ENCODE assay signal across 8 cellular contexts in the genomic region with DNA sequence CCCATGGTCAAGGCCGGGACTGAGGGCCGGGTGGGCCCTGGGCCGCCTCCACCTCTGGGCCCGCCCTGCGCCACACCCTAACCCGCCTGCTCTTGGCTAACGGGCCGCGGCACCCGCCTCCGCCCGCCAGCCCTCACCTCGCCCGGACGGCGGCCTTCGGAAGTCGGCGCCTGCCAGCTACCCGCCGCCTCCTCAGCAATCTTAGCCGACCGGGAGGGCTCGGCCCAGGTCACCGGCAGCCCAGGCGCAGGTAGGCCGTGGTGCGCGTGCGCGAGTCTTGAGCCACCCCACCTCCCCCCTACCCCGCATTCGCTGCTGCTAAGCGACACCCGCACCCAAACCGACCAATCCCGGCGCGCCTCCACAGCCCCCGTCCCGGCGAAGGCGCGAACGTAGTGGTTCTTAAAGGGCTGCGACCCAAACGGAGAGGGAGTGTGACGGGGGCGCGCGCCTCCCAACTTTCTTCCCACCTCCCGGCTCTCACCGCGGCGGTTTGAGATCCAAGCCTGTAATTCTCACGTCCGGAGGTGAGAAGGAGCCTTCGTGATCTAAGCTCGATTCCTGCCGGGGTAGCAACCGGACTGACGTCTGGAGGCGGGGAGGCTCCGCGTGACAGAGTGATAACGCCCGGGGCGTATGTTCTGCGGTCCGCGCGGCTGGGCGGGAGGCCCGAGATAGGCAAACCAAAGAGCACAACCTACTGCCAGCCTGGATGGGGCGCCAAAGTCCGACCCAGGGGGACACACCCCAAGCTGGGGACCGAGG. TPM values are rescaled to one million over a fixed set of nuclear protein-coding genes. Genes with fewer than 3 reads are reported as not detected.
DNase-seq lines count a peak whose midpoint lies in the region; TF ChIP-seq lines count a peak whose summit lies in the region.

Gene SEC22C (minus strand): TSS at position 259 of the 765 bp plus-strand sequence. CDS start 12,921 bp downstream, outside the sequence.

- peaks cover 35% of the 10 kb centered on the region for H3K36me3 Mint-ChIP-seq in activated T-helper 2 cell treated with anti-CD3 and anti-CD28 coated beads, Interferon-gamma antibody, Interleukin-2, Interleukin-4, amounts not matched to agents 10 μg/mL and 5 μg/mL and 100 μg/mL, durations not matched to agents 14 hours and 24 hours and 36 hours (ENCODE audit: low read depth)
- H3K36me3 Mint-ChIP-seq in nephron (ENCODE audit: low read depth) = peaks cover 21% of the 10 kb centered on the region
- peaks cover 12% of the 10 kb centered on the region for H3K36me3 Mint-ChIP-seq in stimulated activated naive CD8-positive, alpha-beta T cell treated with anti-CD3 and anti-CD28 coated beads, Interleukin-15, Interleukin-2, amounts not matched to agents 100 ng/mL and 50 ng/mL, for 24 hours (ENCODE audit: low read depth)

- peak within 1 kb of the TSS; percentile 90 for H3K27ac Mint-ChIP-seq in activated T-helper 2 cell treated with anti-CD3 and anti-CD28 coated beads, Interferon-gamma antibody, Interleukin-2, Interleukin-4, amounts not matched to agents 10 μg/mL and 5 μg/mL and 100 μg/mL, durations not matched to agents 14 hours and 24 hours and 36 hours
- peak within 1 kb of the TSS; percentile 56 to 90 (median 89) for H3K27ac Mint-ChIP-seq in nephron
- H3K27ac Mint-ChIP-seq in stimulated activated naive CD8-positive, alpha-beta T cell treated with anti-CD3 and anti-CD28 coated beads, Interleukin-15, Interleukin-2, amounts not matched to agents 100 ng/mL and 50 ng/mL, for 24 hours = peak within 1 kb of the TSS; percentile 81

- peak within 1 kb of the TSS; percentile 77 for H3K4me3 ChIP-seq in GM23248

- intact Hi-C loops in activated T-helper 2 cell treated with anti-CD3 and anti-CD28 coated beads, Interferon-gamma antibody, Interleukin-2, Interleukin-4, amounts not matched to agents 10 μg/mL and 5 μg/mL and 100 μg/mL, durations not matched to agents 14 hours and 24 hours and 36 hours (cut with micrococcal nuclease) = loop anchor here (1.0 to 2.0 kb wide), 5 partner anchors 8 to 191 kb away; partner anchors contain the start of genes CCDC13, NKTR and SS18L2

- H3K36me3 ChIP-seq in GM23248 (ENCODE audit: low read depth) = no peaks in the 10 kb centered on the region; the same call in 1 of the 2 replicates

- H3K27ac ChIP-seq in GM23248 (peak within 1 kb of the TSS; percentile 68), RWPE1 (peak within 1 kb of the TSS; percentile 95)

- no peaks in the 10 kb centered on the region for H3K27me3 ChIP-seq in GM23248 (replicated peaks; ENCODE audit: insufficient read depth)

- no peaks in the 10 kb centered on the region for H3K9me3 Mint-ChIP-seq in activated T-helper 2 cell treated with anti-CD3 and anti-CD28 coated beads, Interferon-gamma antibody, Interleukin-2, Interleukin-4, amounts not matched to agents 10 μg/mL and 5 μg/mL and 100 μg/mL, durations not matched to agents 14 hours and 24 hours and 36 hours
- peaks cover 4% of the 10 kb centered on the region for H3K9me3 Mint-ChIP-seq in nephron
- no peaks in the 10 kb centered on the region for H3K9me3 Mint-ChIP-seq in stimulated activated naive CD8-positive, alpha-beta T cell treated with anti-CD3 and anti-CD28 coated beads, Interleukin-15, Interleukin-2, amounts not matched to agents 100 ng/mL and 50 ng/mL, for 24 hours

- CTCF ChIA-PET in RWPE1 (lab: Yijun Ruan, JAX) = no interaction called here

- whole genome bisulfite sequencing in GM23248 (ENCODE audit: low coverage in 1 of 2, low lambda C conversion rate in 2 of 2, missing lambda C conversion rate in 2 of 2), 2 experiments = 1 to 2% methylated on average over 49 to 66 of the region's 77 CpGs

- peaks cover 47% of the 10 kb centered on the region for H3K4me1 Mint-ChIP-seq in activated T-helper 2 cell treated with anti-CD3 and anti-CD28 coated beads, Interferon-gamma antibody, Interleukin-2, Interleukin-4, amounts not matched to agents 10 μg/mL and 5 μg/mL and 100 μg/mL, durations not matched to agents 14 hours and 24 hours and 36 hours (ENCODE audit: low read depth)
- H3K4me1 Mint-ChIP-seq in nephron = peaks cover 28% of the 10 kb centered on the region
- peaks cover 50% of the 10 kb centered on the region for H3K4me1 Mint-ChIP-seq in stimulated activated naive CD8-positive, alpha-beta T cell treated with anti-CD3 and anti-CD28 coated beads, Interleukin-15, Interleukin-2, amounts not matched to agents 100 ng/mL and 50 ng/mL, for 24 hours (ENCODE audit: low read depth)

- POLR2A ChIA-PET in RWPE1 (lab: Yijun Ruan, JAX; ENCODE audit: low non-redundant PET) = no interaction called here

- H3K9ac ChIP-seq in GM23248 = peak within 1 kb of the TSS; percentile 91

- in situ Hi-C loops in GM23248 (cut with MboI) = no loop called here

- no peaks in the 10 kb centered on the region for H3K9me3 ChIP-seq in GM23248 (ENCODE audit: low read depth)

- TF ChIP-seq CTCF in RWPE1 (conservative IDR thresholded peaks at IDR 0.05; ENCODE audit: low read depth) (peak; percentile 43), nephron (IDR thresholded peaks at IDR 0.05; ENCODE audit: unreplicated experiment in 3 of 3) (no peak)

- peak within 1 kb of the TSS; percentile 93 for H3K4me3 Mint-ChIP-seq in activated T-helper 2 cell treated with anti-CD3 and anti-CD28 coated beads, Interferon-gamma antibody, Interleukin-2, Interleukin-4, amounts not matched to agents 10 μg/mL and 5 μg/mL and 100 μg/mL, durations not matched to agents 14 hours and 24 hours and 36 hours (ENCODE audit: low read depth)
- peak within 1 kb of the TSS; percentile 94 to 95 (median 95) for H3K4me3 Mint-ChIP-seq in nephron
- H3K4me3 Mint-ChIP-seq in stimulated activated naive CD8-positive, alpha-beta T cell treated with anti-CD3 and anti-CD28 coated beads, Interleukin-15, Interleukin-2, amounts not matched to agents 100 ng/mL and 50 ng/mL, for 24 hours = peak within 1 kb of the TSS; percentile 84

- H4K20me1 ChIP-seq in GM23248 (ENCODE audit: insufficient read depth) = no peaks in the 10 kb centered on the region

- H2AFZ ChIP-seq in GM23248 = peak within 1 kb of the TSS; percentile 78

- H3K27me3 Mint-ChIP-seq in activated T-helper 2 cell treated with anti-CD3 and anti-CD28 coated beads, Interferon-gamma antibody, Interleukin-2, Interleukin-4, amounts not matched to agents 10 μg/mL and 5 μg/mL and 100 μg/mL, durations not matched to agents 14 hours and 24 hours and 36 hours (ENCODE audit: low read depth) = no peaks in the 10 kb centered on the region
- H3K27me3 Mint-ChIP-seq in nephron (ENCODE audit: low read depth) = no peaks in the 10 kb centered on the region
- H3K27me3 Mint-ChIP-seq in stimulated activated naive CD8-positive, alpha-beta T cell treated with anti-CD3 and anti-CD28 coated beads, Interleukin-15, Interleukin-2, amounts not matched to agents 100 ng/mL and 50 ng/mL, for 24 hours = no peaks in the 10 kb centered on the region

- DNase-seq in EH (ENCODE audit: low read depth) (peak; percentile 92), GM23248 (peak; percentile 97), Kasumi-1 (lab: John Stamatoyannopoulos, UW) (peak; percentile 92 to 93), RWPE1 (ENCODE audit: low spot score) (peak; percentile 99), fibroblast of peridontal ligament (ENCODE audit: extremely low read depth) (peak; percentile 83)
- DNase-seq in activated T-helper 2 cell treated with anti-CD3 and anti-CD28 coated beads, Interferon-gamma antibody, Interleukin-2, Interleukin-4, amounts not matched to agents 10 μg/mL and 5 μg/mL and 100 μg/mL, durations not matched to agents 14 hours and 24 hours and 36 hours (ENCODE audit: low spot score) = peak; percentile 93

- peak within 1 kb of the TSS; percentile 83 for H3K4me2 ChIP-seq in GM23248 (ENCODE audit: unreplicated experiment)

- H3F3A ChIP-seq in GM23248 (ENCODE audit: insufficient read depth) = 0 out of 2 replicates have a peak, but pooled peaks cover 6% of the 10 kb centered on the region

- no peaks in the 10 kb centered on the region for H3K9me2 ChIP-seq in GM23248 (ENCODE audit: insufficient read depth)

- peaks cover 47% of the 10 kb centered on the region for H3K79me2 ChIP-seq in GM23248 (ENCODE audit: insufficient read depth)

- H3K4me1 ChIP-seq in GM23248 (ENCODE audit: insufficient read depth) = peaks cover 9% of the 10 kb centered on the region

RNA-seq across cellular contexts. Expression of gene SEC22C, which starts in this region (rescaled TPM):
- 67.3 and 80.1 TPM in 2 replicates for total RNA-seq in GM23248 (2014; rRNA removed; shearing (Covaris generic))
- polyA plus RNA-seq in GM23248 (2016; fragmentation: Nextera tagmentation; extraction: Ambion mirVana) = 55.9 and 56.9 TPM in 2 replicates
- 36.1 and 40.1 TPM in 2 replicates for total RNA-seq in activated T-helper 2 cell treated with anti-CD3 and anti-CD28 coated beads, Interferon-gamma antibody, Interleukin-2, Interleukin-4, amounts not matched to agents 10 μg/mL and 5 μg/mL and 100 μg/mL, durations not matched to agents 14 hours and 24 hours and 36 hours

Comparison
In these comparisons a context has a peak if more than half of its experiments do, and no peak if none do; other contexts are left out.
1. Peak in every context shown above with its lines: DNase-seq, H3K4me3 ChIP-seq and H3K27ac ChIP-seq.